ENCODE assay signal across 23 cellular contexts in the genomic region with DNA sequence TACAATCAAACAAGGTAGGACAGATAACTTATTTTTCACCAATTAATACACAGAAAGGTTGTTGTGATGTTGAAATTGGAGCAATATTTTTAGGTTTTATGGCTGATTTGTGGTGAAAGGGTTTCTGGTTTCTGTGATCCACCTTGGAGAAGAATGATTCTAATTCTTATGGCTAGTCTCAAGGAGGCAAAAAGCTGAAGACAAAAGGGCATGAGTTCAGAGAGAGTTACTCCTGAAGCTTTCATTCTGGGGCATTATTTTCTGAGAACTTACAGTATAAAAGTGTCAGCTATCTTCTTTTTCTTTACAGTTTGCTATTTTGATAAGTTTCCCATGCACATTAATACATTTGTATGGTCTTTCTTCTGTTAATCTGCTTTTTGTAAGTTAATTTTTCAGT.
"Had no signal": no experiment of that assay in that cellular context is flagged by ENCODE, and none has a peak within 500 bp of the region (broad histone marks: within the 10 kb centered on the region; RNA-seq: fewer than 3 reads in every experiment).

No MANE protein-coding gene starts in this region.

- FAIRE-seq: endometrium had no signal

- H3K27me3 ChIP-seq: gastrocnemius medialis, heart right ventricle, transverse colon had no signal

- H3K27ac ChIP-seq: gastrocnemius medialis, heart right ventricle, left ventricle myocardium inferior, lower lobe of right lung, psoas muscle, thoracic aorta, transverse colon had no signal

- DNase-seq: effector memory CD4-positive, alpha-beta T cell; gastrocnemius medialis; heart right ventricle; hypothalamus; islet precursor cell; left ventricle myocardium inferior; lower lobe of right lung; midbrain; naive B cell; nephron progenitor cell; psoas muscle; retina; stimulated activated CD4-positive, alpha-beta T cell treated with anti-CD3 and anti-CD28 coated beads, Interleukin-2, amount 100 ng/mL, for 24 hours; stimulated activated CD4-positive, alpha-beta T cell treated with anti-CD3 and anti-CD28 coated beads, Interleukin-4, amount 100 ng/mL, for 4 hours; stimulated activated naive B cell treated with anti-CD40 and anti-IgM and Interleukin-4, amounts not matched to agents 10 μg/mL and 1 μg/mL and 100 μg/mL, for 72 hours; stimulated activated naive CD8-positive, alpha-beta T cell treated with anti-CD3 and anti-CD28 coated beads, Interleukin-15, amount 100 ng/mL, for 72 hours; substantia nigra; transverse colon had no signal

- H3K4me3 ChIP-seq: gastrocnemius medialis, heart right ventricle, left ventricle myocardium inferior, lower lobe of right lung, psoas muscle, thoracic aorta, transverse colon had no signal

- H3K4me1 Mint-ChIP-seq: memory B cell; naive B cell; nephron progenitor cell; stimulated activated naive B cell treated with anti-CD40 and anti-IgM and Interleukin-4, amounts not matched to agents 10 μg/mL and 1 μg/mL and 100 μg/mL, for 72 hours; stimulated activated naive CD8-positive, alpha-beta T cell treated with anti-CD3 and anti-CD28 coated beads, Interleukin-15, amount 100 ng/mL, for 72 hours had no signal

- H3K9me3 Mint-ChIP-seq: nephron progenitor cell; stimulated activated naive CD8-positive, alpha-beta T cell treated with anti-CD3 and anti-CD28 coated beads, Interleukin-15, amount 100 ng/mL, for 72 hours had no signal

- H3K36me3 ChIP-seq: gastrocnemius medialis, heart right ventricle, left ventricle myocardium inferior, lower lobe of right lung, thoracic aorta, transverse colon had no signal

- H3K27me3 Mint-ChIP-seq: memory B cell; naive B cell; stimulated activated naive B cell treated with anti-CD40 and anti-IgM and Interleukin-4, amounts not matched to agents 10 μg/mL and 1 μg/mL and 100 μg/mL, for 72 hours; stimulated activated naive CD8-positive, alpha-beta T cell treated with anti-CD3 and anti-CD28 coated beads, Interleukin-15, amount 100 ng/mL, for 72 hours had no signal

- H3K4me1 ChIP-seq: gastrocnemius medialis, heart right ventricle, left ventricle myocardium inferior, lower lobe of right lung, psoas muscle, transverse colon had no signal

- ATAC-seq: esophagus mucosa; gastrocnemius medialis; heart right ventricle; lower lobe of right lung; psoas muscle; sciatic nerve; stimulated activated naive B cell treated with anti-CD40 and anti-IgM and Interleukin-4, amounts not matched to agents 10 μg/mL and 1 μg/mL and 100 μg/mL, for 72 hours; stimulated activated naive CD8-positive, alpha-beta T cell treated with anti-CD3 and anti-CD28 coated beads, Interleukin-15, amount 100 ng/mL, for 72 hours had no signal

- H3K4me3 Mint-ChIP-seq: memory B cell; naive B cell; nephron progenitor cell; stimulated activated naive B cell treated with anti-CD40 and anti-IgM and Interleukin-4, amounts not matched to agents 10 μg/mL and 1 μg/mL and 100 μg/mL, for 72 hours; stimulated activated naive CD8-positive, alpha-beta T cell treated with anti-CD3 and anti-CD28 coated beads, Interleukin-15, amount 100 ng/mL, for 72 hours had no signal

- H3K27ac Mint-ChIP-seq: memory B cell; naive B cell; nephron progenitor cell; stimulated activated naive B cell treated with anti-CD40 and anti-IgM and Interleukin-4, amounts not matched to agents 10 μg/mL and 1 μg/mL and 100 μg/mL, for 72 hours; stimulated activated naive CD8-positive, alpha-beta T cell treated with anti-CD3 and anti-CD28 coated beads, Interleukin-15, amount 100 ng/mL, for 72 hours had no signal

- H3K9me3 ChIP-seq: gastrocnemius medialis, heart right ventricle, left ventricle myocardium inferior, lower lobe of right lung, psoas muscle, thoracic aorta, transverse colon had no signal

- H3K36me3 Mint-ChIP-seq: memory B cell; naive B cell; stimulated activated naive B cell treated with anti-CD40 and anti-IgM and Interleukin-4, amounts not matched to agents 10 μg/mL and 1 μg/mL and 100 μg/mL, for 72 hours had no signal
